6 cellular contexts compared by ENCODE assay signal in the genomic region with DNA sequence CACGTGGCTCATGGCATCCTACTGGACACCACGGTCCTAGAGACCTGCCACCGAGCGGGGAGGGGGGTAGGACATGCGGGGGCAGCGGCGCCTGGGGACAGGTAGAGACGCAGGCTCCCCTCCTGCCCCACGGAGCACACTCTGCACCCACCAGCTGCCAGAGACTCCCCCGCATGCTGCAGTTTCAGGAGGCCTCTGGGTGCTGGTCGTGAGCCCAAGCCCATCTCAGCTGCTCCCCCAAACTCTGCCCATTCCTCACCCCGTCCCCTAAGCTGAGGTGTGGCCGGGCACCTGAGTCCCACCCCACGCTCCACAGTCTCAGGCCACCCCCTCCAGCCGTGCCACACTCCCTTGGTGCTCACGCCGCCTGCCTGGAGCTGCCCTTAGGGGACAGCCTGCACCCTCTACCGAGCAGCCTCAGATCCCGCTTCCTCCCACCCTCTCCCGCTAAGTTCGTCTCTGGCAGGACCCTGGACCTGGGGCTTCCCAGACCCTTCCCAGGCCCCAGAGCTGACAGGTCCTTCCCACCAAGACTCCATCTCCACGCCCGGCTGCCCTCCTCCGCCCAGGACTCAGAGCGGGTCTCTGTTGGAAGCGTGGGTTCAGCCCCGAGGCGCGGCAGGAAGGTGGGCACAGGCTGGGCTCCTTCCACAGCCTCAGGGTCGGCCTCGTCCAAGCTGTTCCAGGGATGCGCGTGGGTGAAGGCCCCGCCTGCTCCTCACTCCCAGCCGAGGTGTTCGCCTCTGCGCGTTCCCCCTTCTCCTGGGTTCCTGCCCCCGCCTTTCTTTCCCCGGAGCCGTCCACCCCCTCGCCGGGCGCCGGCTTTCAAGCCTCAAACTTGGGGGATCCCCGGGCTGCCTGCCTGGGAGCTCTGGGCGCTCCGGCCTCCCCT. TPM values are rescaled to one million over a fixed set of nuclear protein-coding genes. Genes with fewer than 3 reads are reported as not detected.
DNase-seq lines count a peak whose midpoint lies in the region; ATAC-seq and TF ChIP-seq lines count a peak whose summit lies in the region.

No MANE protein-coding gene starts in this region.

- H3K14ac ChIP-seq in neuronal stem cell (ENCODE audit: low read length), result no peak overlapping the region

- H2AK5ac ChIP-seq in neuronal stem cell (ENCODE audit: low read depth, low read length), result peak overlapping the region; percentile 53

- CTCF ChIA-PET in HCT116 (lab: Charles Lee), result no interaction called here

- intact Hi-C loops in HCT116 (cut with micrococcal nuclease), result no loop called here
- intact Hi-C loops in breast epithelium (cut with DNase I; ENCODE audit: low total_unique reads), result no loop called here

- H3K4me1 ChIP-seq in HCT116 (ENCODE audit: control insufficient read depth in 1 of 2, insufficient read depth in 2 of 2, low read length in 2 of 2) (peaks cover 7 to 11% of the 10 kb centered on the region in 2 experiments; a peak in 2 of 4 replicates), breast epithelium (no peaks in the 10 kb centered on the region), neuronal stem cell (ENCODE audit: control insufficient read depth in 2 of 2, insufficient read depth in 1 of 2, low read depth in 1 of 2, low read length in 2 of 2) (peaks cover 10 to 12% of the 10 kb centered on the region in 2 donors)

- H3K18ac ChIP-seq in neuronal stem cell (ENCODE audit: low read length), result peak overlapping the region; percentile 71

- H2BK5ac ChIP-seq in neuronal stem cell (ENCODE audit: low read length), result no peak overlapping the region

- BruUV-seq in HCT116 (replicated peaks; lab: Mats Ljungman, UMichigan), result no TSS peak

- H4K20me1 ChIP-seq in HCT116 (ENCODE audit: insufficient read depth), result no peaks in the 10 kb centered on the region

- H2AFZ ChIP-seq in HCT116 (ENCODE audit: low read depth, low read length, poor library complexity, severe bottlenecking) (no peak overlapping the region), neuronal stem cell (ENCODE audit: low read length) (peak overlapping the region; percentile 82)

- TF ChIP-seq CTCF in HCT116 (IDR thresholded peaks at IDR 0.05 in 2 of 3, conservative IDR thresholded peaks at IDR 0.05 in 1 of 3; ENCODE audit: borderline replicate concordance in 1 of 3, insufficient read depth in 1 of 3, low read depth in 2 of 3, low read length in 2 of 3) (no peak), breast epithelium (IDR thresholded peaks at IDR 0.05) (no peak)

- H3K9me3 ChIP-seq in HCT116 (ENCODE audit: control insufficient read depth in 1 of 2, insufficient read depth in 1 of 2, low read depth in 1 of 2, low read length in 2 of 2) (peaks cover 16 to 24% of the 10 kb centered on the region in 2 experiments; a peak in 3 of 4 replicates), breast epithelium (peaks cover 4 to 6% of the 10 kb centered on the region in 2 donors), neuronal stem cell (replicated peaks in 1 of 2; ENCODE audit: control insufficient read depth in 2 of 2, insufficient read depth in 1 of 2, low read depth in 1 of 2, low read length in 2 of 2) (peaks cover 8 to 15% of the 10 kb centered on the region in 2 donors)

- no peak overlapping the region for H4K8ac ChIP-seq in neuronal stem cell (ENCODE audit: low read depth, low read length)

- H3K79me2 ChIP-seq in HCT116 (ENCODE audit: insufficient read depth, low read length), result no peaks in the 10 kb centered on the region

- no peak overlapping the region for H3K9ac ChIP-seq in HCT116 (ENCODE audit: low read length)
- peak overlapping the region; percentile 32 for H3K9ac ChIP-seq in neuronal stem cell (ENCODE audit: low read depth, low read length, poor library complexity)

- H2BK120ac ChIP-seq in neuronal stem cell (ENCODE audit: low read depth, low read length), result no peak overlapping the region

- H3K4me3 ChIP-seq in HCT116 (replicated peaks in 1 of 2; ENCODE audit: low read depth in 1 of 2, low read length in 2 of 2), result peak overlapping the region; percentile 59 to 62
- H3K4me3 ChIP-seq in breast epithelium, result peak overlapping the region; percentile 72 to 99 (median 75)
- H3K4me3 ChIP-seq in neuronal stem cell (ENCODE audit: low read length in 2 of 2), result peak overlapping the region; percentile 72 to 80

- no peaks in the 10 kb centered on the region for H3K9me2 ChIP-seq in HCT116 (ENCODE audit: insufficient read depth)

- POLR2A ChIA-PET in HCT116 (lab: Charles Lee), result no interaction called here

- ATAC-seq in HCT116 (no peak), GM18505 (IDR thresholded peaks at IDR 0.05; ENCODE audit: unreplicated experiment) (no peak)

- H3K27ac ChIP-seq in HCT116 (ENCODE audit: low read depth, low read length) (no peak overlapping the region; the same call in 1 of the 2 replicates), breast epithelium (peak overlapping the region; percentile 65 to 72), neuronal stem cell (replicated peaks; ENCODE audit: low read length) (no peak overlapping the region)

- RAD21 ChIA-PET in HCT116 (lab: Charles Lee; ENCODE audit: low non-redundant PET in 1 of 2, low total read pairs in 2 of 2, uncharacterized antibody in 2 of 2, unreplicated experiment in 2 of 2), result no interaction called here

- WGBS in neuronal stem cell (ENCODE audit: extremely low coverage in 2 of 2, insufficient read length in 2 of 2, insufficient replicate concordance in 1 of 2), 2 donors, result no CpG with 5 or more reads among the region's 48 CpGs

- H3K79me1 ChIP-seq in neuronal stem cell (ENCODE audit: low read depth, low read length), result peaks cover 4% of the 10 kb centered on the region

- H3K4me2 ChIP-seq in HCT116 (ENCODE audit: low read length) (peak overlapping the region; percentile 74), neuronal stem cell (ENCODE audit: insufficient read depth, low read length, poor library complexity, severe bottlenecking) (peak overlapping the region; percentile 94)

- H4K91ac ChIP-seq in neuronal stem cell (ENCODE audit: low read depth, low read length, poor library complexity), result no peak overlapping the region

- H2BK15ac ChIP-seq in neuronal stem cell (ENCODE audit: low read length), result no peak overlapping the region

- TF ChIP-seq POLR2A in HCT116 (IDR thresholded peaks at IDR 0.05; ENCODE audit: borderline replicate concordance, extremely low read depth, insufficient read depth, insufficient read length), result no peak
- TF ChIP-seq POLR2A in breast epithelium (IDR thresholded peaks at IDR 0.05), result no peak
- TF ChIP-seq POLR2A in GM18505 (IDR thresholded peaks at IDR 0.05; ENCODE audit: borderline replicate concordance, extremely low read depth, insufficient read depth, insufficient read length), result no peak

- H3K36me3 ChIP-seq in HCT116 (ENCODE audit: control insufficient read depth in 1 of 2, insufficient read depth in 2 of 2, low read length in 2 of 2) (no peaks in the 10 kb centered on the region), breast epithelium (no peaks in the 10 kb centered on the region), neuronal stem cell (replicated peaks in 1 of 2; ENCODE audit: control insufficient read depth in 2 of 2, insufficient read depth in 2 of 2, low read length in 2 of 2) (no peaks in the 10 kb centered on the region)

- no peak for DNase-seq in HCT116 (ENCODE audit: low read depth, low spot score)
- DNase-seq in breast epithelium (ENCODE audit: low spot score in 2 of 2), result no peak
- no peak for DNase-seq in neuronal stem cell (ENCODE audit: low spot score)
- DNase-seq in inferior parietal cortex (ENCODE audit: extremely low spot score), result no peak
- DNase-seq in NCI-H1105 (lab: John Stamatoyannopoulos, UW), result no peak

- peak overlapping the region; percentile 55 for H3K23ac ChIP-seq in neuronal stem cell (ENCODE audit: low read depth, low read length, poor library complexity)

- H3K27me3 ChIP-seq in HCT116 (ENCODE audit: insufficient read depth, low read length) (no peaks in the 10 kb centered on the region), breast epithelium (no peaks in the 10 kb centered on the region), neuronal stem cell (ENCODE audit: control insufficient read depth in 3 of 3, insufficient read depth in 3 of 3, low read depth in 1 of 3, low read length in 3 of 3) (peaks cover 10 to 29% (median 26%) of the 10 kb centered on the region in 3 experiments)

- no peak overlapping the region for H2BK12ac ChIP-seq in neuronal stem cell (ENCODE audit: low read length)

- TF ChIP-seq RAD21 in HCT116 (IDR thresholded peaks at IDR 0.05; ENCODE audit: low read depth), result no peak

- no peak overlapping the region for H3K4ac ChIP-seq in neuronal stem cell (ENCODE audit: low read length)

TF ChIP-seq in HCT116, 20 proteins besides CTCF, POLR2A, EP300 and RAD21 (continues in another document):
- TF ChIP-seq ZNF274 (IDR thresholded peaks at IDR 0.05; ENCODE audit: low read depth, low read length) (no peak), SP1 (IDR thresholded peaks at IDR 0.05; ENCODE audit: low read depth) (no peak), YY1 (IDR thresholded peaks at IDR 0.05; ENCODE audit: extremely low read depth, insufficient replicate concordance, low read depth, low read length) (no peak), ZFX (IDR thresholded peaks at IDR 0.05) (no peak), EZH2phosphoT487 (IDR thresholded peaks at IDR 0.05; ENCODE audit: borderline replicate concordance) (no peak), CEBPB (IDR thresholded peaks at IDR 0.05; ENCODE audit: low read depth) (no peak)
- TF ChIP-seq, protein P1, sequence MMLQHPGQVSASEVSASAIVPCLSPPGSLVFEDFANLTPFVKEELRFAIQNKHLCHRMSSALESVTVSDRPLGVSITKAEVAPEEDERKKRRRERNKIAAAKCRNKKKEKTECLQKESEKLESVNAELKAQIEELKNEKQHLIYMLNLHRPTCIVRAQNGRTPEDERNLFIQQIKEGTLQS (IDR thresholded peaks at IDR 0.05), result no peak

RNA-seq across cellular contexts. Expression of a gene that starts 1.3 kb away (rescaled TPM):
- total RNA-seq in HCT116 (2021; ENCODE audit: unreplicated experiment) (22.1 TPM), breast epithelium (10 to 100 TPM in 2 of 3 donors, 1 to 10 TPM in 1; 8.8 to 25.6 (median 12.8) TPM)
- polyA plus RNA-seq in HCT116 (2012), result 14.6 and 16.4 TPM in 2 replicates
- polyA plus RNA-seq in neuronal stem cell (2013, experiment 1 of 2), result 9.4 TPM
- polyA plus RNA-seq in neuronal stem cell (2013, experiment 2 of 2), result 10.4 TPM

RNA-seq across cellular contexts. Expression of a gene that starts 19.3 kb away (rescaled TPM):
- total RNA-seq in HCT116 (2021; ENCODE audit: unreplicated experiment), result 35.2 TPM
- polyA plus RNA-seq in HCT116 (2012), result 32.5 and 35.2 TPM in 2 replicates
- total RNA-seq in breast epithelium, result 10 to 100 TPM; 10.4 to 22.1 (median 18.0) TPM
- 23.3 TPM for polyA plus RNA-seq in neuronal stem cell (2013, experiment 1 of 2)
- polyA plus RNA-seq in neuronal stem cell (2013, experiment 2 of 2), result 21.8 TPM

RNA-seq across cellular contexts. Expression of a gene that starts 38.3 kb away (rescaled TPM):
- total RNA-seq in HCT116 (2021; ENCODE audit: unreplicated experiment) (9.9 TPM), breast epithelium (1 to 10 TPM; 4.5 to 9.4 (median 7.2) TPM)
- 8.6 and 10.7 TPM in 2 replicates for polyA plus RNA-seq in HCT116 (2012)
- polyA plus RNA-seq in neuronal stem cell (2013, experiment 1 of 2), result 15.9 TPM
- polyA plus RNA-seq in neuronal stem cell (2013, experiment 2 of 2), result 17.0 TPM

RNA-seq across cellular contexts. Expression of a gene that starts 48.9 kb away (rescaled TPM):
- total RNA-seq in HCT116 (2021; ENCODE audit: unreplicated experiment) (117 TPM), breast epithelium (100 to 1,000 TPM in 1 of 3 donors, 10 to 100 TPM in 2; 74.2 to 118 (median 83.9) TPM)
- polyA plus RNA-seq in HCT116 (2012), result 148 and 173 TPM in 2 replicates
- 67.8 TPM for polyA plus RNA-seq in neuronal stem cell (2013, experiment 1 of 2)
- polyA plus RNA-seq in neuronal stem cell (2013, experiment 2 of 2), result 69.8 TPM

RNA-seq across cellular contexts. Expression of a gene that starts 54.7 kb away (rescaled TPM):
- total RNA-seq in HCT116 (2021; ENCODE audit: unreplicated experiment) (152 TPM), breast epithelium (10 to 100 TPM; 45.4 to 65.9 (median 53.3) TPM)
- 140 and 154 TPM in 2 replicates for polyA plus RNA-seq in HCT116 (2012)
- 62.8 TPM for polyA plus RNA-seq in neuronal stem cell (2013, experiment 1 of 2)
- polyA plus RNA-seq in neuronal stem cell (2013, experiment 2 of 2), result 65.7 TPM

Comparison
In these comparisons a context has a peak if more than half of its experiments do, and no peak if none do; other contexts are left out.
1. H3K27ac ChIP-seq: peak in breast epithelium (2 of 2); none in HCT116 (single experiment) and neuronal stem cell (single experiment).
2. Peak in every context shown above with its lines, with median percentiles within 50 percentile points of each other: H3K4me3 ChIP-seq.